ENCODE assay signal across 7 cellular contexts in genomic region chr7:130912086-130912909, GRCh38.
A peak's percentile ranks its signal among the peaks of the same experiment; 100 is the strongest.
DNase-seq lines count a peak whose midpoint lies in the region; ATAC-seq, FAIRE-seq and TF ChIP-seq lines count a peak whose summit lies in the region.

No MANE protein-coding gene starts in this region.

- DNase-seq in GM19239 (ENCODE audit: insufficient read length, low spot score) (no peak), HT-29 (ENCODE audit: low spot score) (peak; percentile 88), astrocyte of the cerebellum (ENCODE audit: low read depth) (peak; percentile 72), lower leg skin (ENCODE audit: low spot score in 2 of 2) (no peak), upper lobe of left lung (no peak), NCI-H345 treated with DMSO at 0.1 percent for 48 hours (lab: John Stamatoyannopoulos, UW; ENCODE audit: unreplicated experiment) (no peak), DMS 273 treated with DMSO at 0.1 percent for 48 hours (lab: John Stamatoyannopoulos, UW) (no peak)

- peaks cover 65 to 96% (median 76%) of the 10 kb centered on the region in 4 donors for H3K4me1 ChIP-seq in upper lobe of left lung

- H3K36me3 ChIP-seq in upper lobe of left lung, result peaks cover 0 to 29% (median 2%) of the 10 kb centered on the region in 4 donors

- 31 to 36% methylated on average over 9 of the region's 9 CpGs for WGBS in lower leg skin, 2 donors
- 22 to 32% methylated on average over 9 of the region's 9 CpGs for WGBS in upper lobe of left lung, 2 donors

- intact Hi-C loops in lower leg skin (cut with DNase I; ENCODE audit: low total_unique reads), result no loop called here

- FAIRE-seq in GM19239 (lab: Jason Lieb, UNC), result peak; percentile 39

- no peak for TF ChIP-seq CTCF in astrocyte of the cerebellum (IDR thresholded peaks at IDR 0.05; ENCODE audit: low read depth, low read length, missing control alignments)
- no peak for TF ChIP-seq CTCF in lower leg skin (IDR thresholded peaks at IDR 0.05)
- no peak for TF ChIP-seq CTCF in upper lobe of left lung (IDR thresholded peaks at IDR 0.05)

- no peaks in the 10 kb centered on the region for H3K9me3 ChIP-seq in upper lobe of left lung

- peak overlapping the region; percentile 75 for H3K4me3 ChIP-seq in astrocyte of the cerebellum (ENCODE audit: low read depth, low read length)
- H3K4me3 ChIP-seq in lower leg skin (ENCODE audit: low read depth, poor library complexity, severe bottlenecking), result peak overlapping the region; percentile 6
- peak overlapping the region; percentile 39 to 52 (median 42) for H3K4me3 ChIP-seq in upper lobe of left lung

- TF ChIP-seq POLR2A in lower leg skin (IDR thresholded peaks at IDR 0.05) (no peak), upper lobe of left lung (IDR thresholded peaks at IDR 0.05) (peak in 1 of 4 donors; percentile 47)

- H3K27me3 ChIP-seq in upper lobe of left lung, result no peaks in the 10 kb centered on the region

- peak in 3 of 4 donors; percentile 7 to 90 (median 60) for TF ChIP-seq EP300 in upper lobe of left lung (IDR thresholded peaks at IDR 0.05)

- peak overlapping the region; percentile 88 to 94 (median 92) for H3K27ac ChIP-seq in upper lobe of left lung

- in situ Hi-C loops in astrocyte of the cerebellum (cut with HindIII; ENCODE audit: low sequenced_read_pairs), result no loop called here

- peak; percentile 49 to 72 for ATAC-seq in upper lobe of left lung (ENCODE audit: low FRiP score in 2 of 2)

Comparison
In these comparisons a context has a peak if more than half of its experiments do, and no peak if none do; other contexts are left out.
1. DNase-seq: peak in HT-29 (single experiment) and astrocyte of the cerebellum (single experiment); none in GM19239 (single experiment), lower leg skin (0 of 2), upper lobe of left lung (0 of 2), NCI-H345 treated with DMSO at 0.1 percent for 48 hours (single experiment) and DMS 273 treated with DMSO at 0.1 percent for 48 hours (single experiment).
2. H3K4me3 ChIP-seq: peak in every context shown above with its lines; median percentile 75 in astrocyte of the cerebellum; 42 in upper lobe of left lung; 6 in lower leg skin.